ENCODE assay signal across 2 cellular contexts in genomic region chr13:55820817-55821216, GRCh38.
TF ChIP-seq lines count a peak whose summit lies in the region.

No MANE protein-coding gene starts in this region.

TF ChIP-seq in liver, 16 proteins besides CTCF, POLR2A, EP300 and RAD21:
- TF ChIP-seq, protein P1, sequence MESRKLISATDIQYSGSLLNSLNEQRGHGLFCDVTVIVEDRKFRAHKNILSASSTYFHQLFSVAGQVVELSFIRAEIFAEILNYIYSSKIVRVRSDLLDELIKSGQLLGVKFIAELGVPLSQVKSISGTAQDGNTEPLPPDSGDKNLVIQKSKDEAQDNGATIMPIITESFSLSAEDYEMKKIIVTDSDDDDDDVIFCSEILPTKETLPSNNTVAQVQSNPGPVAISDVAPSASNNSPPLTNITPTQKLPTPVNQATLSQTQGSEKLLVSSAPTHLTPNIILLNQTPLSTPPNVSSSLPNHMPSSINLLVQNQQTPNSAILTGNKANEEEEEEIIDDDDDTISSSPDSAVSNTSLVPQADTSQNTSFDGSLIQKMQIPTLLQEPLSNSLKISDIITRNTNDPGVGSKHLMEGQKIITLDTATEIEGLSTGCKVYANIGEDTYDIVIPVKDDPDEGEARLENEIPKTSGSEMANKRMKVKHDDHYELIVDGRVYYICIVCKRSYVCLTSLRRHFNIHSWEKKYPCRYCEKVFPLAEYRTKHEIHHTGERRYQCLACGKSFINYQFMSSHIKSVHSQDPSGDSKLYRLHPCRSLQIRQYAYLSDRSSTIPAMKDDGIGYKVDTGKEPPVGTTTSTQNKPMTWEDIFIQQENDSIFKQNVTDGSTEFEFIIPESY (IDR thresholded peaks at IDR 0.05) = no peak
- no peak for TF ChIP-seq MAX (IDR thresholded peaks at IDR 0.05)
- no peak for TF ChIP-seq JUND (IDR thresholded peaks at IDR 0.05)
- TF ChIP-seq SP1 (IDR thresholded peaks at IDR 0.05) = peak; percentile 36
- peak; percentile 45 for TF ChIP-seq HNF4G (IDR thresholded peaks at IDR 0.05)
- TF ChIP-seq EGR1 (IDR thresholded peaks at IDR 0.05; ENCODE audit: low read depth in 2 of 2) = no peak
- TF ChIP-seq YY1 (IDR thresholded peaks at IDR 0.05) = no peak
- peak; percentile 72 to 77 for TF ChIP-seq HNF4A (conservative IDR thresholded peaks at IDR 0.05)
- no peak for TF ChIP-seq GABPA (IDR thresholded peaks at IDR 0.05 in 1 of 2, conservative IDR thresholded peaks at IDR 0.05 in 1 of 2)
- TF ChIP-seq TAF1 (conservative IDR thresholded peaks at IDR 0.05) = no peak
- TF ChIP-seq FOXA1 (IDR thresholded peaks at IDR 0.05) = no peak
- TF ChIP-seq REST (IDR thresholded peaks at IDR 0.05) = no peak
- no peak for TF ChIP-seq NR2F2 (IDR thresholded peaks at IDR 0.05)
- TF ChIP-seq RXRA (IDR thresholded peaks at IDR 0.05) = no peak
- TF ChIP-seq FOXA2 (IDR thresholded peaks at IDR 0.05) = no peak
- no peak for TF ChIP-seq ATF3 (IDR thresholded peaks at IDR 0.05)

TF ChIP-seq in HepG2, 621 proteins besides CTCF, POLR2A, EP300 and RAD21 (continued from another document):
- TF ChIP-seq, protein P2, sequence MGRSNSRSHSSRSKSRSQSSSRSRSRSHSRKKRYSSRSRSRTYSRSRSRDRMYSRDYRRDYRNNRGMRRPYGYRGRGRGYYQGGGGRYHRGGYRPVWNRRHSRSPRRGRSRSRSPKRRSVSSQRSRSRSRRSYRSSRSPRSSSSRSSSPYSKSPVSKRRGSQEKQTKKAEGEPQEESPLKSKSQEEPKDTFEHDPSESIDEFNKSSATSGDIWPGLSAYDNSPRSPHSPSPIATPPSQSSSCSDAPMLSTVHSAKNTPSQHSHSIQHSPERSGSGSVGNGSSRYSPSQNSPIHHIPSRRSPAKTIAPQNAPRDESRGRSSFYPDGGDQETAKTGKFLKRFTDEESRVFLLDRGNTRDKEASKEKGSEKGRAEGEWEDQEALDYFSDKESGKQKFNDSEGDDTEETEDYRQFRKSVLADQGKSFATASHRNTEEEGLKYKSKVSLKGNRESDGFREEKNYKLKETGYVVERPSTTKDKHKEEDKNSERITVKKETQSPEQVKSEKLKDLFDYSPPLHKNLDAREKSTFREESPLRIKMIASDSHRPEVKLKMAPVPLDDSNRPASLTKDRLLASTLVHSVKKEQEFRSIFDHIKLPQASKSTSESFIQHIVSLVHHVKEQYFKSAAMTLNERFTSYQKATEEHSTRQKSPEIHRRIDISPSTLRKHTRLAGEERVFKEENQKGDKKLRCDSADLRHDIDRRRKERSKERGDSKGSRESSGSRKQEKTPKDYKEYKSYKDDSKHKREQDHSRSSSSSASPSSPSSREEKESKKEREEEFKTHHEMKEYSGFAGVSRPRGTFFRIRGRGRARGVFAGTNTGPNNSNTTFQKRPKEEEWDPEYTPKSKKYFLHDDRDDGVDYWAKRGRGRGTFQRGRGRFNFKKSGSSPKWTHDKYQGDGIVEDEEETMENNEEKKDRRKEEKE (IDR thresholded peaks at IDR 0.05) = no peak
- TF ChIP-seq ZNF782 (CRISPR knock-in tag; IDR thresholded peaks at IDR 0.05; ENCODE audit: borderline replicate concordance) (no peak), ZNF75D (CRISPR knock-in tag; IDR thresholded peaks at IDR 0.05; ENCODE audit: borderline replicate concordance) (no peak), ZNF10 (CRISPR knock-in tag; IDR thresholded peaks at IDR 0.05; ENCODE audit: borderline replicate concordance, low read depth) (no peak), ZNF747 (CRISPR knock-in tag; IDR thresholded peaks at IDR 0.05; ENCODE audit: borderline replicate concordance) (no peak), RARA (CRISPR knock-in tag; IDR thresholded peaks at IDR 0.05) (no peak), MYC (CRISPR knock-in tag; IDR thresholded peaks at IDR 0.05; ENCODE audit: borderline replicate concordance) (no peak), ZNF354B (CRISPR knock-in tag; IDR thresholded peaks at IDR 0.05) (no peak), MAF1 (CRISPR knock-in tag; IDR thresholded peaks at IDR 0.05; ENCODE audit: borderline replicate concordance) (no peak), CENPBD1 (CRISPR knock-in tag; IDR thresholded peaks at IDR 0.05; ENCODE audit: borderline replicate concordance, low read depth) (no peak), MZF1 (CRISPR knock-in tag; IDR thresholded peaks at IDR 0.05; ENCODE audit: borderline replicate concordance) (no peak), NFATC3 (CRISPR knock-in tag; IDR thresholded peaks at IDR 0.05) (no peak), POLR2G (IDR thresholded peaks at IDR 0.05; ENCODE audit: low read depth, low read length) (no peak), ZNF674 (CRISPR knock-in tag; IDR thresholded peaks at IDR 0.05; ENCODE audit: low read depth) (no peak), ZNF567 (CRISPR knock-in tag; IDR thresholded peaks at IDR 0.05; ENCODE audit: borderline replicate concordance) (no peak)
- TF ChIP-seq, protein P3, sequence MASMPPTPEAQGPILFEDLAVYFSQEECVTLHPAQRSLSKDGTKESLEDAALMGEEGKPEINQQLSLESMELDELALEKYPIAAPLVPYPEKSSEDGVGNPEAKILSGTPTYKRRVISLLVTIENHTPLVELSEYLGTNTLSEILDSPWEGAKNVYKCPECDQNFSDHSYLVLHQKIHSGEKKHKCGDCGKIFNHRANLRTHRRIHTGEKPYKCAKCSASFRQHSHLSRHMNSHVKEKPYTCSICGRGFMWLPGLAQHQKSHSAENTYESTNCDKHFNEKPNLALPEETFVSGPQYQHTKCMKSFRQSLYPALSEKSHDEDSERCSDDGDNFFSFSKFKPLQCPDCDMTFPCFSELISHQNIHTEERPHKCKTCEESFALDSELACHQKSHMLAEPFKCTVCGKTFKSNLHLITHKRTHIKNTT (CRISPR knock-in tag; IDR thresholded peaks at IDR 0.05) = no peak
- TF ChIP-seq, protein P4, sequence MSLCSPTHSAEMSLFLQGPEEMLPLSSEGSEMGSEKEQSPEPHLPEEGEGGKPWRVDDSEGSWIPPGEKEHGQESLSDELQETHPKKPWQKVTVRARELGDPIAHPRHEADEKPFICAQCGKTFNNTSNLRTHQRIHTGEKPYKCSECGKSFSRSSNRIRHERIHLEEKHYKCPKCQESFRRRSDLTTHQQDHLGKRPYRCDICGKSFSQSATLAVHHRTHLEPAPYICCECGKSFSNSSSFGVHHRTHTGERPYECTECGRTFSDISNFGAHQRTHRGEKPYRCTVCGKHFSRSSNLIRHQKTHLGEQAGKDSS (CRISPR knock-in tag; IDR thresholded peaks at IDR 0.05; ENCODE audit: borderline replicate concordance, low read depth) = no peak
